18 cellular contexts compared by ENCODE assay signal in the genomic region with DNA sequence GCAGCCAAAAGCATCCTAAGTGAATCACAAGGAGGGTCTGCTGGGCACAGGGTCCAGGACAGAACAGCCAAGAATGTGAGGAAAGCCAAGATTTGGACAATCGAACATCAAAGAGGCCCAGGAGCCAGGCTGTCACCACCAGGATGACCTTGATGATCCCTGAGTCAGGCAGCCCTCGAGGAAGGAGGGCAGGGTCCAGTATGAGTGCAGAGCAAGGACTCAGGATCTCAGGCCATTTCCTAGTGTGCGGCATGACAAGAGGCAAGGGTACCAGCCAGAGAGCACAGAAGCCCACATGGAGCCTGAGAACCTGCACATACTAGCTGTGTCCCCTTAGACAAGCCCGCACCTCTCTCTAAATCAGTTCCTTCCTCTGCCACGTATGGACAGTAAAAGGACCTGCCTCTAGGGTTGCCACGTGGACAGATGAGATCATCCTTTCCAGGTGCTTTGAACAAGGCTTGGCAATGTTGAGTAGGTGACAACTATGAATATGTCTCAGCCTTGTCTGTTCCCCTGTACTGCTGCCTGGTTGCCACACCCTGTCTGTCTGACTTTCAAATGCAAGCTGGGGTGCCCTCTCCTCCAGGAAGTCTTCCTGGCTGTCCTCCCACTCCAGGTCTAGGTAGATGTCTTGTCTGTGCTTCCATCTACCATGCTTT. TPM values are rescaled to one million over a fixed set of nuclear protein-coding genes. Genes with fewer than 3 reads are reported as not detected.
DNase-seq lines count a peak whose midpoint lies in the region; ATAC-seq, FAIRE-seq and TF ChIP-seq lines count a peak whose summit lies in the region.
"Had no signal": no experiment of that assay in that cellular context is flagged by ENCODE, and none has a peak within 500 bp of the region (broad histone marks: within the 10 kb centered on the region; RNA-seq: fewer than 3 reads in every experiment).

No MANE protein-coding gene starts in this region.

- H3K14ac ChIP-seq in neuronal stem cell (ENCODE audit: low read length) = no peak overlapping the region

- CTCF ChIA-PET in T-cell (lab: Charles Lee) = no interaction called here

- H3K4me1 Mint-ChIP-seq in stimulated activated memory B cell treated with anti-CD40 and anti-IgM and Interleukin-4, amounts not matched to agents 10 μg/mL and 1 μg/mL and 100 μg/mL, for 72 hours = no peaks in the 10 kb centered on the region
- no peaks in the 10 kb centered on the region for H3K4me1 Mint-ChIP-seq in T-cell

- POLR2A ChIA-PET in T-cell (lab: Charles Lee) = no interaction called here

- H3K23ac ChIP-seq in neuronal stem cell (ENCODE audit: low read depth, low read length, poor library complexity) = no peak overlapping the region

- no peak overlapping the region for H3K27ac Mint-ChIP-seq in stimulated activated memory B cell treated with anti-CD40 and anti-IgM and Interleukin-4, amounts not matched to agents 10 μg/mL and 1 μg/mL and 100 μg/mL, for 72 hours
- no peak overlapping the region for H3K27ac Mint-ChIP-seq in T-cell

- H3K4me2 ChIP-seq in neuronal stem cell (ENCODE audit: insufficient read depth, low read length, poor library complexity, severe bottlenecking) = no peak overlapping the region
- H3K4me2 ChIP-seq: BLaER1 had no signal

- no peak overlapping the region for H4K8ac ChIP-seq in neuronal stem cell (ENCODE audit: low read depth, low read length)

- no peak overlapping the region for H2BK5ac ChIP-seq in neuronal stem cell (ENCODE audit: low read length)

- no peak overlapping the region for H2BK15ac ChIP-seq in neuronal stem cell (ENCODE audit: low read length)

- H2AFZ ChIP-seq in neuronal stem cell (ENCODE audit: low read length) = no peak overlapping the region

- H3K4ac ChIP-seq in neuronal stem cell (ENCODE audit: low read length) = no peak overlapping the region

- H4K91ac ChIP-seq in neuronal stem cell (ENCODE audit: low read depth, low read length, poor library complexity) = no peak overlapping the region

- no peak overlapping the region for H3K27ac ChIP-seq in neuronal stem cell (replicated peaks; ENCODE audit: low read length)
- H3K27ac ChIP-seq: BLaER1 had no signal

- no peak for TF ChIP-seq CTCF in GM06990 (IDR thresholded peaks at IDR 0.05; ENCODE audit: insufficient read depth, low read length, poor library complexity, severe bottlenecking)
- no peak for TF ChIP-seq CTCF in bronchial epithelial cell (IDR thresholded peaks at IDR 0.05; ENCODE audit: insufficient read depth, low read length, severe bottlenecking)

- no peak overlapping the region for H3K4me3 Mint-ChIP-seq in stimulated activated memory B cell treated with anti-CD40 and anti-IgM and Interleukin-4, amounts not matched to agents 10 μg/mL and 1 μg/mL and 100 μg/mL, for 72 hours
- H3K4me3 Mint-ChIP-seq in T-cell = no peak overlapping the region

- peak overlapping the region; percentile 30 for H3K18ac ChIP-seq in neuronal stem cell (ENCODE audit: low read length)

- no peaks in the 10 kb centered on the region for H3K27me3 ChIP-seq in GM06990 (replicated peaks; ENCODE audit: control insufficient read depth, insufficient read depth, low read length)
- H3K27me3 ChIP-seq in bronchial epithelial cell (ENCODE audit: control insufficient read depth, insufficient read depth, low read length) = no peaks in the 10 kb centered on the region
- no peaks in the 10 kb centered on the region for H3K27me3 ChIP-seq in neuronal stem cell (ENCODE audit: control insufficient read depth in 3 of 3, insufficient read depth in 3 of 3, low read depth in 1 of 3, low read length in 3 of 3)
- H3K27me3 ChIP-seq: BLaER1 had no signal

- no peaks in the 10 kb centered on the region for H3K9me3 ChIP-seq in neuronal stem cell (replicated peaks in 1 of 2; ENCODE audit: control insufficient read depth in 2 of 2, insufficient read depth in 1 of 2, low read depth in 1 of 2, low read length in 2 of 2)
- H3K9me3 ChIP-seq: BLaER1 had no signal

- H3K4me3 ChIP-seq in GM06990 (replicated peaks; ENCODE audit: low read depth, low read length) (no peak overlapping the region), bronchial epithelial cell (ENCODE audit: low read depth, low read length) (no peak overlapping the region), neuronal stem cell (ENCODE audit: low read length in 2 of 2) (no peak overlapping the region)
- H3K4me3 ChIP-seq: BLaER1 had no signal

- peak; percentile 49 for DNase-seq in GM06990 (ENCODE audit: extremely low read depth, insufficient read length)
- peak; percentile 44 for DNase-seq in NCI-H2029 treated with DMSO at 0.1 percent for 48 hours (lab: John Stamatoyannopoulos, UW)
- no peak for DNase-seq in bronchial epithelial cell (ENCODE audit: low read depth)
- DNase-seq in neuronal stem cell (ENCODE audit: low spot score) = no peak
- DNase-seq in T-cell = no peak
- DNase-seq: 8988T, AML-193, DMS79 treated with DMSO at 0.1 percent for 48 hours, EL had no signal

- no CpG with 5 or more reads among the region's 6 CpGs for WGBS in neuronal stem cell (ENCODE audit: extremely low coverage in 2 of 2, insufficient read length in 2 of 2, insufficient replicate concordance in 1 of 2), 2 donors

- no peaks in the 10 kb centered on the region for H3K36me3 ChIP-seq in GM06990 (ENCODE audit: control insufficient read depth, insufficient read depth, low read length)
- no peaks in the 10 kb centered on the region for H3K36me3 ChIP-seq in bronchial epithelial cell (ENCODE audit: control insufficient read depth, insufficient read depth, low read length)
- H3K36me3 ChIP-seq in neuronal stem cell (replicated peaks in 1 of 2; ENCODE audit: control insufficient read depth in 2 of 2, insufficient read depth in 2 of 2, low read length in 2 of 2) = no peaks in the 10 kb centered on the region
- H3K36me3 ChIP-seq: BLaER1 had no signal

- no peaks in the 10 kb centered on the region for H3K9me3 Mint-ChIP-seq in stimulated activated memory B cell treated with anti-CD40 and anti-IgM and Interleukin-4, amounts not matched to agents 10 μg/mL and 1 μg/mL and 100 μg/mL, for 72 hours
- no peaks in the 10 kb centered on the region for H3K9me3 Mint-ChIP-seq in T-cell

- no peaks in the 10 kb centered on the region for H3K4me1 ChIP-seq in neuronal stem cell (ENCODE audit: control insufficient read depth in 2 of 2, insufficient read depth in 1 of 2, low read depth in 1 of 2, low read length in 2 of 2)
- H3K4me1 ChIP-seq: BLaER1 had no signal

- peaks cover 50% of the 10 kb centered on the region for H3K27me3 Mint-ChIP-seq in stimulated activated memory B cell treated with anti-CD40 and anti-IgM and Interleukin-4, amounts not matched to agents 10 μg/mL and 1 μg/mL and 100 μg/mL, for 72 hours
- H3K27me3 Mint-ChIP-seq in T-cell = peaks cover 26 to 38% of the 10 kb centered on the region in 2 donors

- H2BK120ac ChIP-seq in neuronal stem cell (ENCODE audit: low read depth, low read length) = no peak overlapping the region

- no peak overlapping the region for H2AK5ac ChIP-seq in neuronal stem cell (ENCODE audit: low read depth, low read length)

- FAIRE-seq in bronchial epithelial cell (lab: Jason Lieb, UNC) = peak; percentile 18
- FAIRE-seq: G401.6, GM19239, H54, HepG2, HTR-8/SVneo had no signal

- no peaks in the 10 kb centered on the region for H3K36me3 Mint-ChIP-seq in stimulated activated memory B cell treated with anti-CD40 and anti-IgM and Interleukin-4, amounts not matched to agents 10 μg/mL and 1 μg/mL and 100 μg/mL, for 72 hours
- H3K36me3 Mint-ChIP-seq in T-cell = no peaks in the 10 kb centered on the region

- H2BK12ac ChIP-seq in neuronal stem cell (ENCODE audit: low read length) = no peak overlapping the region

- H3K9ac ChIP-seq in neuronal stem cell (ENCODE audit: low read depth, low read length, poor library complexity) = no peak overlapping the region
- H3K9ac ChIP-seq: BLaER1 had no signal

- no peak for ATAC-seq in stimulated activated memory B cell treated with anti-CD40 and anti-IgM and Interleukin-4, amounts not matched to agents 10 μg/mL and 1 μg/mL and 100 μg/mL, for 72 hours
- no peak for ATAC-seq in HG03439 (IDR thresholded peaks at IDR 0.05; ENCODE audit: unreplicated experiment)
- ATAC-seq in HG03442 (IDR thresholded peaks at IDR 0.05; ENCODE audit: unreplicated experiment) = no peak
- no peak for ATAC-seq in T-cell (replicated peaks in 1 of 4)
- ATAC-seq: HepG2 had no signal

- no peaks in the 10 kb centered on the region for H3K79me1 ChIP-seq in neuronal stem cell (ENCODE audit: low read depth, low read length)

RNA-seq across cellular contexts. Expression of a gene that starts 32.2 kb away (rescaled TPM):
- total RNA-seq in bronchial epithelial cell = not detected in 2 replicates
- not detected for polyA plus RNA-seq in neuronal stem cell (2013, experiment 1 of 2)
- not detected for polyA plus RNA-seq in neuronal stem cell (2013, experiment 2 of 2)
- total RNA-seq in T-cell = not detected

Comparison
In these comparisons a context has a peak if more than half of its experiments do, and no peak if none do; other contexts are left out.
1. DNase-seq: peak in GM06990 (single experiment) and NCI-H2029 treated with DMSO at 0.1 percent for 48 hours (single experiment); none in bronchial epithelial cell (single experiment), neuronal stem cell (single experiment) and T-cell (0 of 34).